Comparison of ENCODE assay signal across 8 cellular contexts in genomic region chr6:26025047-26025893, GRCh38.
DNase-seq lines count a peak whose midpoint lies in the region; ATAC-seq and TF ChIP-seq lines count a peak whose summit lies in the region.

No MANE protein-coding gene starts in this region.

- peaks cover 4% of the 10 kb centered on the region for H3K27me3 Mint-ChIP-seq in activated CD8-positive, alpha-beta memory T cell treated with anti-CD3 and anti-CD28 coated beads, Interleukin-2, amount 10 ng/mL, durations not matched to agents 7 days and 5 days

- DNase-seq in activated CD8-positive, alpha-beta memory T cell treated with anti-CD3 and anti-CD28 coated beads, Interleukin-2, amount 10 ng/mL, durations not matched to agents 7 days and 5 days, result no peak
- DNase-seq in activated CD8-positive, alpha-beta memory T cell treated with anti-CD3 and anti-CD28 coated beads for 24 hours, result no peak
- no peak for DNase-seq in activated naive CD4-positive, alpha-beta T cell treated with anti-CD3 and anti-CD28 coated beads, Interleukin-2, amount 50 U/mL, for 72 hours (ENCODE audit: low spot score in 2 of 2)
- DNase-seq in hepatocyte (ENCODE audit: low spot score) (peak; percentile 67), D341Med (ENCODE audit: low spot score) (no peak), OCI-M2 (lab: John Stamatoyannopoulos, UW; ENCODE audit: unreplicated experiment) (no peak), midbrain (lab: John Stamatoyannopoulos, UW) (no peak)

- peak overlapping the region; percentile 99 for H3K27ac Mint-ChIP-seq in activated CD8-positive, alpha-beta memory T cell treated with anti-CD3 and anti-CD28 coated beads, Interleukin-2, amount 10 ng/mL, durations not matched to agents 7 days and 5 days
- peak overlapping the region; percentile 98 for H3K27ac Mint-ChIP-seq in activated naive CD4-positive, alpha-beta T cell treated with anti-CD3 and anti-CD28 coated beads, Interleukin-2, amount 50 U/mL, for 72 hours

- H3K9ac ChIP-seq in subcutaneous abdominal adipose tissue (ENCODE audit: low read length in 5 of 5), result no peak overlapping the region

- 73% methylated on average over 17 of the region's 17 CpGs for whole genome bisulfite sequencing in hepatocyte (ENCODE audit: low lambda C conversion rate, missing lambda C conversion rate)

- no peak for ATAC-seq in activated CD8-positive, alpha-beta memory T cell treated with anti-CD3 and anti-CD28 coated beads, Interleukin-2, amount 10 ng/mL, durations not matched to agents 7 days and 5 days
- ATAC-seq in activated naive CD4-positive, alpha-beta T cell treated with anti-CD3 and anti-CD28 coated beads, Interleukin-2, amount 50 U/mL, for 72 hours, result no peak

- H3K9me2 ChIP-seq in hepatocyte (replicated peaks; ENCODE audit: insufficient read depth), result no peaks in the 10 kb centered on the region

- no peaks in the 10 kb centered on the region for H3K79me2 ChIP-seq in hepatocyte

- H3K4me1 Mint-ChIP-seq in activated CD8-positive, alpha-beta memory T cell treated with anti-CD3 and anti-CD28 coated beads, Interleukin-2, amount 10 ng/mL, durations not matched to agents 7 days and 5 days, result peaks cover 77% of the 10 kb centered on the region

- H3K4me3 ChIP-seq in hepatocyte, result peak overlapping the region; percentile 17
- no peak overlapping the region for H3K4me3 ChIP-seq in subcutaneous abdominal adipose tissue (ENCODE audit: low read depth in 1 of 5, low read length in 5 of 5)

- H2AFZ ChIP-seq in hepatocyte, result no peak overlapping the region

- H3K27ac ChIP-seq in hepatocyte (peak overlapping the region; percentile 93), subcutaneous abdominal adipose tissue (ENCODE audit: low read depth, low read length) (peak overlapping the region; percentile 88)

- H3K27me3 ChIP-seq in hepatocyte (no peaks in the 10 kb centered on the region), subcutaneous abdominal adipose tissue (ENCODE audit: control insufficient read depth in 5 of 5, insufficient read depth in 4 of 5, low read length in 5 of 5) (no peaks in the 10 kb centered on the region)

- no peaks in the 10 kb centered on the region for H4K20me1 ChIP-seq in hepatocyte (ENCODE audit: insufficient read depth, poor library complexity, severe bottlenecking)

- CTCF ChIA-PET in activated CD8-positive, alpha-beta memory T cell treated with anti-CD3 and anti-CD28 coated beads, Interleukin-2, amount 10 ng/mL, durations not matched to agents 7 days and 5 days (lab: Charles Lee), result interaction anchor here (0.6 to 7.4 kb wide), 11 partner anchors 8 to 996 kb away, joined by 3 to 45 read pairs (median 5); a partner anchor contains a TSS

- no peak for TF ChIP-seq CTCF in hepatocyte (IDR thresholded peaks at IDR 0.05; ENCODE audit: poor library complexity)

- H3K9me3 ChIP-seq in hepatocyte (ENCODE audit: low read depth) (no peaks in the 10 kb centered on the region), subcutaneous abdominal adipose tissue (ENCODE audit: control insufficient read depth in 5 of 5, low read length in 5 of 5) (no peaks in the 10 kb centered on the region)

- H3K4me2 ChIP-seq in hepatocyte, result peak overlapping the region; percentile 77

- no peaks in the 10 kb centered on the region for H3K9me3 Mint-ChIP-seq in activated CD8-positive, alpha-beta memory T cell treated with anti-CD3 and anti-CD28 coated beads, Interleukin-2, amount 10 ng/mL, durations not matched to agents 7 days and 5 days (ENCODE audit: low read depth)
- H3K9me3 Mint-ChIP-seq in activated naive CD4-positive, alpha-beta T cell treated with anti-CD3 and anti-CD28 coated beads, Interleukin-2, amount 50 U/mL, for 72 hours, result no peaks in the 10 kb centered on the region

- peak overlapping the region; percentile 83 for H3K4me3 Mint-ChIP-seq in activated CD8-positive, alpha-beta memory T cell treated with anti-CD3 and anti-CD28 coated beads, Interleukin-2, amount 10 ng/mL, durations not matched to agents 7 days and 5 days

- H3K4me1 ChIP-seq in hepatocyte (ENCODE audit: insufficient read depth) (peaks cover 9% of the 10 kb centered on the region), subcutaneous abdominal adipose tissue (ENCODE audit: control insufficient read depth in 5 of 5, insufficient read depth in 5 of 5, low read length in 5 of 5) (peaks cover 0 to 38% (median 33%) of the 10 kb centered on the region in 5 donors)

- H3K36me3 ChIP-seq in hepatocyte (replicated peaks; ENCODE audit: insufficient read depth, low read depth) (no peaks in the 10 kb centered on the region), subcutaneous abdominal adipose tissue (ENCODE audit: control insufficient read depth in 5 of 5, insufficient read depth in 5 of 5, low read length in 5 of 5) (no peaks in the 10 kb centered on the region)

- H3K36me3 Mint-ChIP-seq in activated CD8-positive, alpha-beta memory T cell treated with anti-CD3 and anti-CD28 coated beads, Interleukin-2, amount 10 ng/mL, durations not matched to agents 7 days and 5 days, result peaks cover 2% of the 10 kb centered on the region
- H3K36me3 Mint-ChIP-seq in activated naive CD4-positive, alpha-beta T cell treated with anti-CD3 and anti-CD28 coated beads, Interleukin-2, amount 50 U/mL, for 72 hours, result peaks cover 4 to 6% of the 10 kb centered on the region in 2 donors
